In genomic region chr20:31951530-31952453, GRCh38 we compare ENCODE assay signal across 1 cellular context.
TF ChIP-seq lines count a peak whose summit lies in the region.

Gene PDRG1 (minus strand): TSS chr20:31952046. CDS start chr20:31951961, 85 bp downstream.

TF ChIP-seq in K562, 482 proteins besides CTCF, POLR2A, EP300 and RAD21 (continued from another document and continues in another):
- no peak for TF ChIP-seq CEBPZ (IDR thresholded peaks at IDR 0.05; ENCODE audit: borderline replicate concordance, low read depth, low read length)
- TF ChIP-seq SP1 (CRISPR knock-in tag; IDR thresholded peaks at IDR 0.05): peak; percentile 98
- TF ChIP-seq NKRF (IDR thresholded peaks at IDR 0.05; ENCODE audit: borderline replicate concordance): no peak; the same call in 1 of the 2 replicates
- peak; percentile 8; the same call in 1 of the 2 replicates for TF ChIP-seq MYBL2 (IDR thresholded peaks at IDR 0.05; ENCODE audit: low read depth)
- no peak for TF ChIP-seq MYBL2 (CRISPR knock-in tag; IDR thresholded peaks at IDR 0.05; ENCODE audit: borderline replicate concordance)
- TF ChIP-seq CBX3 (IDR thresholded peaks at IDR 0.05; ENCODE audit: borderline replicate concordance in 1 of 2, low read length in 2 of 2): peak in 1 of 2 experiments; percentile 11; a peak in 1 of 3 replicates
- TF ChIP-seq TEAD1 (CRISPR knock-in tag; IDR thresholded peaks at IDR 0.05): no peak
- no peak for TF ChIP-seq ZNF778 (CRISPR knock-in tag; IDR thresholded peaks at IDR 0.05)
- no peak for TF ChIP-seq NFE2L1 (tag; IDR thresholded peaks at IDR 0.05; ENCODE audit: borderline replicate concordance, low read depth)
- 0 out of 2 replicates have a peak, but pooled peaks have one; percentile 20 for TF ChIP-seq MBD2 (IDR thresholded peaks at IDR 0.05; ENCODE audit: borderline replicate concordance, low read depth)
- TF ChIP-seq POLR2B (IDR thresholded peaks at IDR 0.05; ENCODE audit: low read depth, partially characterized antibody): peak; percentile 95
- TF ChIP-seq POLR3G (IDR thresholded peaks at IDR 0.05; ENCODE audit: extremely low read depth, insufficient read length, insufficient replicate concordance): no peak
- TF ChIP-seq VEZF1 (CRISPR knock-in tag; IDR thresholded peaks at IDR 0.05): peak; percentile 57
- TF ChIP-seq MEIS2 (IDR thresholded peaks at IDR 0.05; ENCODE audit: partially characterized antibody): peak; percentile 98
- no peak for TF ChIP-seq RNF219 (CRISPR knock-in tag; IDR thresholded peaks at IDR 0.05)
- TF ChIP-seq DLX4 (CRISPR knock-in tag; IDR thresholded peaks at IDR 0.05): no peak
- TF ChIP-seq NR3C1 (CRISPR knock-in tag; IDR thresholded peaks at IDR 0.05): no peak
- TF ChIP-seq MAZ (CRISPR knock-in tag; conservative IDR thresholded peaks at IDR 0.05 in 1 of 2, IDR thresholded peaks at IDR 0.05 in 1 of 2): peak; percentile 71 to 76; a peak in 3 of 4 replicates
- TF ChIP-seq ZSCAN32 (CRISPR knock-in tag; IDR thresholded peaks at IDR 0.05): no peak
- TF ChIP-seq DIDO1 (tag; IDR thresholded peaks at IDR 0.05; ENCODE audit: low read depth): 0 out of 2 replicates have a peak, but pooled peaks have one; percentile 21
- TF ChIP-seq RBM39 (optimal IDR thresholded peaks at IDR 0.05; ENCODE audit: low read depth, low read length): no peak
- TF ChIP-seq STAT5A (IDR thresholded peaks at IDR 0.05; ENCODE audit: borderline replicate concordance, low read length): no peak
- peak; percentile 87 for TF ChIP-seq CTCFL (IDR thresholded peaks at IDR 0.05; ENCODE audit: borderline replicate concordance, insufficient read depth, low read depth, low read length, poor library complexity, severe bottlenecking)
- 0 out of 2 replicates have a peak, but pooled peaks have one; percentile 18 for TF ChIP-seq E2F3 (CRISPR knock-in tag; IDR thresholded peaks at IDR 0.05)
- peak in 1 of 2 experiments; percentile 20; a peak in 2 of 4 replicates for TF ChIP-seq SIN3A (IDR thresholded peaks at IDR 0.05; ENCODE audit: borderline replicate concordance in 2 of 2, control insufficient read depth in 1 of 2, low read depth in 2 of 2, low read length in 2 of 2)
- peak; percentile 94 for TF ChIP-seq RBFOX2 (IDR thresholded peaks at IDR 0.05; ENCODE audit: low read depth, low read length)
- TF ChIP-seq ARID4B (CRISPR knock-in tag; IDR thresholded peaks at IDR 0.05): no peak
- TF ChIP-seq C11orf30 (IDR thresholded peaks at IDR 0.05; ENCODE audit: low read depth): 0 out of 2 replicates have a peak, but pooled peaks have one; percentile 16
- TF ChIP-seq ZNF695 (CRISPR knock-in tag; IDR thresholded peaks at IDR 0.05): no peak
- peak; percentile 99 for TF ChIP-seq ZBTB2 (IDR thresholded peaks at IDR 0.05)
- TF ChIP-seq ARID2 (IDR thresholded peaks at IDR 0.05): 0 out of 2 replicates have a peak, but pooled peaks have one; percentile 37
- TF ChIP-seq ERF (CRISPR knock-in tag; IDR thresholded peaks at IDR 0.05): peak; percentile 92
- no peak for TF ChIP-seq ILK (tag; IDR thresholded peaks at IDR 0.05; ENCODE audit: borderline replicate concordance, low read depth)
- TF ChIP-seq KHSRP (IDR thresholded peaks at IDR 0.05): no peak
- peak; percentile 78 to 85 for TF ChIP-seq E2F6 (IDR thresholded peaks at IDR 0.05; ENCODE audit: borderline replicate concordance in 1 of 2, extremely low read depth in 1 of 2, insufficient read depth in 1 of 2, insufficient read length in 1 of 2, low read depth in 1 of 2, low read length in 1 of 2, poor library complexity in 1 of 2, severe bottlenecking in 1 of 2)
- no peak for TF ChIP-seq HDAC6 (IDR thresholded peaks at IDR 0.05; ENCODE audit: low read depth, low read length)
- no peak; the same call in 1 of the 2 replicates for TF ChIP-seq USF1 (CRISPR knock-in tag; IDR thresholded peaks at IDR 0.05)
